In genomic region chr4:1058997-1059665, GRCh38 we compare ENCODE assay signal across 31 cellular contexts. TPM values are rescaled to one million over a fixed set of nuclear protein-coding genes. Genes with fewer than 3 reads are reported as not detected.
DNase-seq lines count a peak whose midpoint lies in the region; ATAC-seq, FAIRE-seq and TF ChIP-seq lines count a peak whose summit lies in the region.
"Had no signal": no experiment of that assay in that cellular context is flagged by ENCODE, and none has a peak within 500 bp of the region (broad histone marks: within the 10 kb centered on the region; RNA-seq: fewer than 3 reads in every experiment).

No MANE protein-coding gene starts in this region.

- CTCF ChIA-PET in SK-N-SH (lab: Yijun Ruan, JAX) (interaction anchor here (0.6 kb wide), 1 partner anchor 647 kb away, joined by 3 read pairs; no protein-coding TSS in a partner anchor), HepG2 (lab: Yijun Ruan, JAX; ENCODE audit: low intra/inter-chr PET ratio, low total read pairs) (no interaction called here)

- H3K4me2 ChIP-seq in SK-N-SH (no peak overlapping the region), HepG2 (ENCODE audit: low read depth, low read length) (no peak overlapping the region)

- no peaks in the 10 kb centered on the region for H3K79me2 ChIP-seq in SK-N-SH (ENCODE audit: insufficient read depth)
- H3K79me2 ChIP-seq in HepG2 (ENCODE audit: insufficient read depth, low read length): no peaks in the 10 kb centered on the region

- POLR2A ChIA-PET in SK-N-SH (lab: Yijun Ruan, JAX) (no interaction called here), HepG2 (lab: Yijun Ruan, JAX) (no interaction called here)

- H3F3A ChIP-seq in SK-N-SH (replicated peaks; ENCODE audit: insufficient read depth): no peaks in the 10 kb centered on the region

- H3K4me3 ChIP-seq in right cardiac atrium (ENCODE audit: low read length) (no peak overlapping the region), SK-N-SH (ENCODE audit: low read depth in 2 of 2, low read length in 1 of 2) (no peak overlapping the region), HepG2 (replicated peaks in 1 of 3; ENCODE audit: insufficient read depth in 1 of 3, low read depth in 2 of 3, low read length in 3 of 3) (no peak overlapping the region), aorta (ENCODE audit: low read length in 2 of 2) (no peak overlapping the region)
- H3K4me3 ChIP-seq: heart right ventricle, transverse colon had no signal

- H3K9me3 ChIP-seq in right cardiac atrium (ENCODE audit: control insufficient read depth, low read length): no peaks in the 10 kb centered on the region
- no peaks in the 10 kb centered on the region for H3K9me3 ChIP-seq in SK-N-SH
- no peaks in the 10 kb centered on the region for H3K9me3 ChIP-seq in HepG2 (ENCODE audit: low read length)
- no peaks in the 10 kb centered on the region for H3K9me3 ChIP-seq in aorta (ENCODE audit: control insufficient read depth, low read length)
- H3K9me3 ChIP-seq: Caco-2, heart right ventricle, transverse colon had no signal

- no TSS peak for BruUV-seq in HepG2 (replicated peaks; lab: Mats Ljungman, UMichigan)

- no peaks in the 10 kb centered on the region for H3K36me3 ChIP-seq in SK-N-SH (replicated peaks in 1 of 2; ENCODE audit: control insufficient read depth in 1 of 2, insufficient read depth in 2 of 2, low read length in 1 of 2)
- H3K36me3 ChIP-seq in HepG2 (replicated peaks in 1 of 2; ENCODE audit: control insufficient read depth in 1 of 2, insufficient read depth in 2 of 2, low read length in 2 of 2): no peaks in the 10 kb centered on the region
- H3K36me3 ChIP-seq in aorta (ENCODE audit: control insufficient read depth in 1 of 2, insufficient read depth in 2 of 2, low read length in 1 of 2): no peaks in the 10 kb centered on the region
- H3K36me3 ChIP-seq: heart right ventricle, transverse colon had no signal

- ATAC-seq in Right ventricle myocardium inferior (no peak), right cardiac atrium (no peak), HepG2 (peak; percentile 20; the same call in 1 of the 3 replicates), aorta (ENCODE audit: low FRiP score) (no peak), GM18907 (IDR thresholded peaks at IDR 0.05; ENCODE audit: unreplicated experiment) (no peak)
- ATAC-seq: left lobe of liver; naive thymus-derived CD4-positive, alpha-beta T cell had no signal

- intact Hi-C loops in Right ventricle myocardium inferior (cut with DNase I) (no loop called here), right cardiac atrium (cut with DNase I) (no loop called here), HepG2 (cut with micrococcal nuclease; ENCODE audit: unreplicated experiment) (no loop called here), aorta (cut with DNase I) (no loop called here)

- TF ChIP-seq EP300 in SK-N-SH (IDR thresholded peaks at IDR 0.05; ENCODE audit: borderline replicate concordance in 1 of 2, low read depth in 1 of 2, low read length in 1 of 2) (no peak), HepG2 (IDR thresholded peaks at IDR 0.05; ENCODE audit: low read depth in 2 of 2, low read length in 2 of 2) (no peak), HepG2 (CRISPR knock-in tag; IDR thresholded peaks at IDR 0.05; ENCODE audit: borderline replicate concordance) (no peak)

- H4K20me1 ChIP-seq in SK-N-SH (ENCODE audit: insufficient read depth) (no peaks in the 10 kb centered on the region), HepG2 (ENCODE audit: insufficient read depth, low read length) (no peaks in the 10 kb centered on the region)

- H3K27me3 ChIP-seq in right cardiac atrium (ENCODE audit: control insufficient read depth, insufficient read depth) (no peaks in the 10 kb centered on the region), SK-N-SH (ENCODE audit: insufficient read depth) (peaks cover 78% of the 10 kb centered on the region), HepG2 (ENCODE audit: control insufficient read depth in 1 of 2, insufficient read depth in 2 of 2, low read length in 2 of 2) (peaks cover 15 to 70% of the 10 kb centered on the region in 2 experiments), aorta (ENCODE audit: control insufficient read depth in 1 of 2, insufficient read depth in 2 of 2, low read length in 1 of 2) (no peaks in the 10 kb centered on the region)

- no peak for FAIRE-seq in HepG2 (lab: Jason Lieb, UNC)
- FAIRE-seq: bronchial epithelial cell, GM18507 had no signal

- H3K27ac ChIP-seq in right cardiac atrium (ENCODE audit: low read length) (no peak overlapping the region), SK-N-SH (ENCODE audit: low read depth in 2 of 2, low read length in 1 of 2) (no peak overlapping the region), HepG2 (ENCODE audit: extremely low read length, insufficient read depth, low read length) (no peak overlapping the region), aorta (ENCODE audit: low read depth in 1 of 2, low read length in 2 of 2) (no peak overlapping the region)
- H3K27ac ChIP-seq: heart right ventricle, HL-60, VCaP had no signal

- TF ChIP-seq RAD21 in SK-N-SH (IDR thresholded peaks at IDR 0.05; ENCODE audit: low read length): no peak
- TF ChIP-seq RAD21 in HepG2 (CRISPR knock-in tag; IDR thresholded peaks at IDR 0.05): no peak

- WGBS in right cardiac atrium: 70% methylated on average over 16 of the region's 16 CpGs
- 45% methylated on average over 4 of the region's 16 CpGs for WGBS in SK-N-SH (ENCODE audit: low lambda C conversion rate)
- WGBS in HepG2 (ENCODE audit: low lambda C conversion rate): 24% methylated on average over 9 of the region's 16 CpGs
- WGBS in aorta, 2 donors: 69% methylated on average over 16 of the region's 16 CpGs

- TF ChIP-seq CTCF in SK-N-SH (IDR thresholded peaks at IDR 0.05) (no peak), HepG2 (CRISPR knock-in tag; IDR thresholded peaks at IDR 0.05) (no peak)

- no peak overlapping the region for H2AFZ ChIP-seq in SK-N-SH (ENCODE audit: low read depth)
- no peak overlapping the region for H2AFZ ChIP-seq in HepG2 (ENCODE audit: low read length)

- DNase-seq in Right ventricle myocardium inferior (ENCODE audit: missing footprints) (peak; percentile 69), right cardiac atrium (no peak), SK-N-SH (no peak), HepG2 (ENCODE audit: low spot score) (no peak), aorta (peak; percentile 24 to 44), OCI-M2 (lab: John Stamatoyannopoulos, UW; ENCODE audit: unreplicated experiment) (no peak), DMS53 treated with DMSO at 0.1 percent for 48 hours (lab: John Stamatoyannopoulos, UW; ENCODE audit: unreplicated experiment) (no peak)
- DNase-seq: ACHN; activated CD4-positive, alpha-beta T cell treated with anti-CD3 and anti-CD28 coated beads for 48 hours; Caco-2; cortex of kidney; DND-41; foreskin fibroblast; heart right ventricle; naive thymus-derived CD4-positive, alpha-beta T cell; NCI-H1092; NCI-H1694 treated with DMSO at 0.1 percent for 48 hours; NCI-H2171 treated with DMSO at 0.1 percent for 48 hours; NCI-H524; NK-92 treated with Interleukin-12 subunit alpha and Interleukin-12 subunit beta, amount 100 ng/mL, for 24 hours; SHP77 treated with DMSO at 0.1 percent for 48 hours; stimulated activated CD4-positive, alpha-beta T cell treated with anti-CD3 and anti-CD28 coated beads, Interleukin-2, amount 100 ng/mL, for 24 hours; SW 1271; T-helper 9 cell had no signal

- H3K9ac ChIP-seq in SK-N-SH (no peak overlapping the region), HepG2 (ENCODE audit: insufficient read depth, low read depth, low read length) (no peak overlapping the region)

- no peak for TF ChIP-seq POLR2A in HepG2 (IDR thresholded peaks at IDR 0.05; ENCODE audit: insufficient read depth in 1 of 2, low read depth in 2 of 2, low read length in 2 of 2)

- in situ Hi-C loops in HepG2 (cut with HindIII; ENCODE audit: extremely low pct_ligation_motif_present, low pct_unique_long_range_greater_than_20kb): no loop called here

- no peaks in the 10 kb centered on the region for H3K9me2 ChIP-seq in SK-N-SH

- H3K4me1 ChIP-seq in right cardiac atrium (ENCODE audit: control insufficient read depth, insufficient read depth, low read length) (no peaks in the 10 kb centered on the region), SK-N-SH (ENCODE audit: control insufficient read depth in 1 of 2, insufficient read depth in 2 of 2, low read depth in 1 of 2, low read length in 1 of 2) (no peaks in the 10 kb centered on the region; a peak in 2 of 4 replicates), HepG2 (ENCODE audit: insufficient read depth, low read length) (peaks cover 26% of the 10 kb centered on the region), aorta (ENCODE audit: control insufficient read depth in 1 of 2, insufficient read depth in 2 of 2, low read length in 2 of 2) (no peaks in the 10 kb centered on the region)
- H3K4me1 ChIP-seq: Caco-2 had no signal

RNA-seq across cellular contexts. Expression of gene FGFRL1, which starts 47.7 kb away (rescaled TPM):
- total RNA-seq in Right ventricle myocardium inferior (21.0 TPM), right cardiac atrium (10 to 100 TPM; 17.4 to 21.7 (median 20.3) TPM), HepG2 (2016; rRNA removed; fragmentation: Illumina TruSeq; extraction: Trizol) (12.3 and 19.1 TPM in 2 replicates), aorta (10 to 100 TPM; 28.9 to 32.9 TPM)
- polyA plus RNA-seq in right cardiac atrium (19.2 TPM), SK-N-SH (2012; rRNA removed) (18.9 and 22.5 TPM in 2 replicates), HepG2 (2011; rRNA removed) (30.6 and 35.5 TPM in 2 replicates), aorta (10 to 100 TPM in 1 of 2 donors, 1 to 10 TPM in 1; 6.9 to 19.5 TPM)
- polyA plus RNA-seq in SK-N-SH (2012; cell fraction: cytosol; rRNA removed): 11.5 and 26.0 TPM in 2 replicates
- polyA plus RNA-seq in SK-N-SH (2012; cell fraction: nucleus; rRNA removed): 32.3 and 42.1 TPM in 2 replicates
- total RNA-seq in HepG2 (2016; cell fraction: cytosol; rRNA removed; fragmentation: Illumina TruSeq; extraction: Trizol; ENCODE audit: low read depth): 8.9 and 9.3 TPM in 2 replicates
- 11.5 and 17.5 TPM in 2 replicates for total RNA-seq in HepG2 (2016; cell fraction: insoluble cytoplasmic fraction; rRNA removed; fragmentation: Illumina TruSeq; extraction: Trizol)
- 31.8 and 32.6 TPM in 2 replicates for total RNA-seq in HepG2 (2016; cell fraction: membrane; rRNA removed; fragmentation: Illumina TruSeq; extraction: Trizol)
- total RNA-seq in HepG2 (2016; cell fraction: nucleus; rRNA removed; fragmentation: Illumina TruSeq; extraction: Trizol): 13.0 and 15.9 TPM in 2 replicates
- 37.2 and 49.4 TPM in 2 replicates for polyA plus RNA-seq in HepG2 (2011; cell fraction: cytosol; rRNA removed)
- polyA plus RNA-seq in HepG2 (2011; cell fraction: nucleus; rRNA removed): 122 and 143 TPM in 2 replicates
- polyA plus RNA-seq in HepG2 (2012): 21.8 and 31.9 TPM in 2 replicates
- 15.2 and 15.4 TPM in 2 replicates for polyA plus RNA-seq in HepG2 (2016; cell fraction: cytosol; fragmentation: Illumina TruSeq; extraction: Trizol; ENCODE audit: low read depth)
- polyA plus RNA-seq in HepG2 (2016; cell fraction: insoluble cytoplasmic fraction; fragmentation: Illumina TruSeq; extraction: Trizol; ENCODE audit: low read depth): 18.1 and 23.1 TPM in 2 replicates
- 38.4 and 44.6 TPM in 2 replicates for polyA plus RNA-seq in HepG2 (2016; cell fraction: membrane; fragmentation: Illumina TruSeq; extraction: Trizol; ENCODE audit: low read depth)
- polyA plus RNA-seq in HepG2 (2016; cell fraction: nucleus; fragmentation: Illumina TruSeq; extraction: Trizol; ENCODE audit: insufficient read depth, low read depth): 33.6 and 40.0 TPM in 2 replicates
- 74.3 and 145 TPM in 2 replicates for polyA minus RNA-seq in HepG2 (2011; rRNA and poly(A)+ RNA removed; ENCODE audit: low replicate concordance)
- 22.8 and 26.5 TPM in 2 replicates for polyA minus RNA-seq in HepG2 (2011; cell fraction: cytosol; rRNA and poly(A)+ RNA removed)
- 19.9 and 23.2 TPM in 2 replicates for polyA minus RNA-seq in HepG2 (2011; cell fraction: nucleus; rRNA and poly(A)+ RNA removed)

RNA-seq across cellular contexts. Expression of gene RNF212, which starts 54.2 kb away (rescaled TPM):
- total RNA-seq in Right ventricle myocardium inferior (1.7 TPM), right cardiac atrium (1 to 10 TPM in 3 of 4 donors, under 1 TPM in 1; 0.59 to 2.4 (median 1.5) TPM), HepG2 (2016; rRNA removed; fragmentation: Illumina TruSeq; extraction: Trizol) (not detected in 2 replicates), aorta (1 to 10 TPM; 1.3 to 8.9 TPM)
- polyA plus RNA-seq in right cardiac atrium (1.6 TPM), SK-N-SH (2012; rRNA removed) (7.0 and 9.3 TPM in 2 replicates), HepG2 (2011; rRNA removed) (not detected in 2 replicates), aorta (under 1 TPM in 1 of 2 donors, not detected in 1; 0.74 TPM)
- polyA plus RNA-seq in SK-N-SH (2012; cell fraction: cytosol; rRNA removed): 6.6 and 7.1 TPM in 2 replicates
- 21.0 and 25.2 TPM in 2 replicates for polyA plus RNA-seq in SK-N-SH (2012; cell fraction: nucleus; rRNA removed)
- not detected in 2 replicates for total RNA-seq in HepG2 (2016; cell fraction: cytosol; rRNA removed; fragmentation: Illumina TruSeq; extraction: Trizol; ENCODE audit: low read depth)
- not detected in 2 replicates for total RNA-seq in HepG2 (2016; cell fraction: insoluble cytoplasmic fraction; rRNA removed; fragmentation: Illumina TruSeq; extraction: Trizol)
- not detected in 2 replicates for total RNA-seq in HepG2 (2016; cell fraction: membrane; rRNA removed; fragmentation: Illumina TruSeq; extraction: Trizol)
- not detected in 2 replicates for total RNA-seq in HepG2 (2016; cell fraction: nucleus; rRNA removed; fragmentation: Illumina TruSeq; extraction: Trizol)
- polyA plus RNA-seq in HepG2 (2011; cell fraction: cytosol; rRNA removed): not detected in 2 replicates
- polyA plus RNA-seq in HepG2 (2011; cell fraction: nucleus; rRNA removed): not detected in 2 replicates
- polyA plus RNA-seq in HepG2 (2012): not detected in 2 replicates
- not detected in 2 replicates for polyA plus RNA-seq in HepG2 (2016; cell fraction: cytosol; fragmentation: Illumina TruSeq; extraction: Trizol; ENCODE audit: low read depth)
- polyA plus RNA-seq in HepG2 (2016; cell fraction: insoluble cytoplasmic fraction; fragmentation: Illumina TruSeq; extraction: Trizol; ENCODE audit: low read depth): not detected in 2 replicates
- polyA plus RNA-seq in HepG2 (2016; cell fraction: membrane; fragmentation: Illumina TruSeq; extraction: Trizol; ENCODE audit: low read depth): not detected in 2 replicates
- not detected in 2 replicates for polyA plus RNA-seq in HepG2 (2016; cell fraction: nucleus; fragmentation: Illumina TruSeq; extraction: Trizol; ENCODE audit: insufficient read depth, low read depth)
- 8.3 TPM in 1 of 2 replicates, not detected in the other for polyA minus RNA-seq in HepG2 (2011; rRNA and poly(A)+ RNA removed; ENCODE audit: low replicate concordance)
- polyA minus RNA-seq in HepG2 (2011; cell fraction: cytosol; rRNA and poly(A)+ RNA removed): 0.59 TPM in 1 of 2 replicates, not detected in the other
- polyA minus RNA-seq in HepG2 (2011; cell fraction: nucleus; rRNA and poly(A)+ RNA removed): not detected in 2 replicates
- total RNA-seq: Caco-2 had no signal

Comparison
In these comparisons a context has a peak if more than half of its experiments do, and no peak if none do; other contexts are left out.
1. DNase-seq: peak in Right ventricle myocardium inferior (single experiment) and aorta (2 of 2); none in right cardiac atrium (0 of 3), SK-N-SH (single experiment), HepG2 (single experiment), OCI-M2 (single experiment) and DMS53 treated with DMSO at 0.1 percent for 48 hours (single experiment).